1 cellular context compared by ENCODE assay signal in genomic region chr1:46516551-46516950, GRCh38.
TF ChIP-seq lines count a peak whose summit lies in the region.

No MANE protein-coding gene starts in this region.

TF ChIP-seq in H1, 55 proteins besides CTCF, POLR2A, EP300 and RAD21:
- TF ChIP-seq E2F6 (IDR thresholded peaks at IDR 0.05) (no peak), CEBPB (IDR thresholded peaks at IDR 0.05; ENCODE audit: low read depth, low read length) (no peak), KDM4A (IDR thresholded peaks at IDR 0.05; ENCODE audit: low read depth, low read length, severe bottlenecking) (no peak), RFX5 (IDR thresholded peaks at IDR 0.05; ENCODE audit: borderline replicate concordance, low read depth, low read length) (no peak), SP1 (IDR thresholded peaks at IDR 0.05; ENCODE audit: low read depth, low read length) (no peak), KDM5A (IDR thresholded peaks at IDR 0.05; ENCODE audit: low read length) (no peak), GABPA (IDR thresholded peaks at IDR 0.05; ENCODE audit: borderline replicate concordance, insufficient read depth, low read length) (no peak), SIX5 (IDR thresholded peaks at IDR 0.05; ENCODE audit: low read depth, low read length) (no peak), EZH2 (IDR thresholded peaks at IDR 0.05; ENCODE audit: low read depth, low read length, severe bottlenecking) (no peak), ZNF274 (IDR thresholded peaks at IDR 0.05; ENCODE audit: borderline replicate concordance, extremely low read depth, low read length) (no peak), GTF2F1 (IDR thresholded peaks at IDR 0.05; ENCODE audit: borderline replicate concordance, low read depth, low read length) (no peak)
